Comparison of ENCODE assay signal across 23 cellular contexts in genomic region chr3:195060217-195060481, GRCh38.
"Had no signal": no experiment of that assay in that cellular context is flagged by ENCODE, and none has a peak within 500 bp of the region (broad histone marks: within the 10 kb centered on the region; RNA-seq: fewer than 3 reads in every experiment).

No MANE protein-coding gene starts in this region.

- H3K4me3 Mint-ChIP-seq: dendritic cell treated with granulocyte-macrophage colony-stimulating factor and Interleukin-4, amounts not matched to agents 40 ng/mL and 50 ng/mL, for 4 days; effector memory CD8-positive, alpha-beta T cell; endodermal cell; mesothelial cell of epicardium; naive B cell had no signal

- H3K27ac Mint-ChIP-seq: dendritic cell treated with granulocyte-macrophage colony-stimulating factor and Interleukin-4, amounts not matched to agents 40 ng/mL and 50 ng/mL, for 4 days; effector memory CD8-positive, alpha-beta T cell; endodermal cell; mesothelial cell of epicardium had no signal

- DNase-seq: colonic mucosa; cortex of kidney; effector CD8-positive, alpha-beta T cell; effector memory CD8-positive, alpha-beta T cell; erythroblast; esophagus squamous epithelium; foreskin fibroblast; foreskin melanocyte; gastrocnemius medialis; glutamatergic neuron; hippocampal formation; islet precursor cell; lower lobe of right lung; mesenchymal stem cell; naive B cell had no signal

- H3K27me3 ChIP-seq: colonic mucosa, esophagus squamous epithelium, gastrocnemius medialis, heart right ventricle, left lung had no signal

- H3K27ac ChIP-seq: colonic mucosa, epithelial cell of prostate, esophagus squamous epithelium, gastrocnemius medialis, heart right ventricle, left lung, lower lobe of right lung had no signal

- FAIRE-seq: endometrium had no signal

- H3K36me3 ChIP-seq: colonic mucosa, esophagus squamous epithelium, gastrocnemius medialis, heart right ventricle, left lung, lower lobe of right lung had no signal

- H3K36me3 Mint-ChIP-seq: naive B cell had no signal

- H3K4me1 ChIP-seq: colonic mucosa, lower lobe of right lung had no signal

- H3K4me3 ChIP-seq: colonic mucosa, esophagus squamous epithelium, gastrocnemius medialis, heart right ventricle, left lung, lower lobe of right lung, mucosa of descending colon had no signal

- H3K9me3 Mint-ChIP-seq: dendritic cell treated with granulocyte-macrophage colony-stimulating factor and Interleukin-4, amounts not matched to agents 40 ng/mL and 50 ng/mL, for 4 days; effector memory CD8-positive, alpha-beta T cell; mesothelial cell of epicardium; naive B cell had no signal

- H3K9me3 ChIP-seq: colonic mucosa, esophagus squamous epithelium, gastrocnemius medialis, heart right ventricle, left lung, lower lobe of right lung, mucosa of descending colon had no signal
